13 cellular contexts compared by ENCODE assay signal in genomic region chr2:207765541-207765940, GRCh38. TPM values are rescaled to one million over a fixed set of nuclear protein-coding genes. Genes with fewer than 3 reads are reported as not detected.
DNase-seq lines count a peak whose midpoint lies in the region; ATAC-seq, FAIRE-seq and TF ChIP-seq lines count a peak whose summit lies in the region.
"Had no signal": no experiment of that assay in that cellular context is flagged by ENCODE, and none has a peak within 500 bp of the region (broad histone marks: within the 10 kb centered on the region; RNA-seq: fewer than 3 reads in every experiment).

No MANE protein-coding gene starts in this region.

- H3K27me3 ChIP-seq in cardiac muscle cell (peaks cover 2% of the 10 kb centered on the region), PC-9 (ENCODE audit: insufficient read depth, low read depth) (no peaks in the 10 kb centered on the region), HepG2 (ENCODE audit: control insufficient read depth in 1 of 2, insufficient read depth in 2 of 2, low read length in 2 of 2) (no peaks in the 10 kb centered on the region; a peak in 1 of 5 replicates), aorta (ENCODE audit: control insufficient read depth in 1 of 2, insufficient read depth in 2 of 2, low read length in 1 of 2) (no peaks in the 10 kb centered on the region)
- H3K27me3 ChIP-seq: SJSA1 had no signal

- DNase-seq in cardiac muscle cell (ENCODE audit: low read depth in 1 of 2, low spot score in 1 of 2) (peak in 1 of 2 donors; percentile 30), Right ventricle myocardium inferior (ENCODE audit: missing footprints) (no peak), PC-9 (no peak), HepG2 (ENCODE audit: low spot score) (peak; percentile 92), endothelial cell (ENCODE audit: low spot score) (no peak), aorta (no peak)
- DNase-seq in activated naive CD4-positive, alpha-beta T cell treated with anti-CD3 and anti-CD28 coated beads, Interleukin-2, amount 10 ng/mL, durations not matched to agents 7 days and 5 days, result no peak
- DNase-seq: activated effector memory CD4-positive, alpha-beta T cell treated with Interleukin-2 at 50 U/mL for 16 hours; kidney glomerular epithelial cell had no signal

- peaks cover 23% of the 10 kb centered on the region for H3K4me1 Mint-ChIP-seq in endothelial cell (ENCODE audit: unreplicated experiment)
- peaks cover 31% of the 10 kb centered on the region for H3K4me1 Mint-ChIP-seq in activated naive CD4-positive, alpha-beta T cell treated with anti-CD3 and anti-CD28 coated beads, Interleukin-2, amount 10 ng/mL, durations not matched to agents 7 days and 5 days

- H4K20me1 ChIP-seq in PC-9 (ENCODE audit: insufficient read depth) (no peaks in the 10 kb centered on the region), HepG2 (ENCODE audit: insufficient read depth, low read length) (peaks cover 71% of the 10 kb centered on the region)

- no TSS peak for BruUV-seq in PC-9 (replicated peaks; lab: Mats Ljungman, UMichigan)
- BruUV-seq in HepG2 (replicated peaks; lab: Mats Ljungman, UMichigan), result no TSS peak

- no peak for ATAC-seq in Right ventricle myocardium inferior
- no peak for ATAC-seq in HepG2
- ATAC-seq in aorta (ENCODE audit: low FRiP score), result no peak
- ATAC-seq in HG03095 (IDR thresholded peaks at IDR 0.05; ENCODE audit: unreplicated experiment), result no peak

- no peak for TF ChIP-seq RAD21 in HepG2 (CRISPR knock-in tag; IDR thresholded peaks at IDR 0.05)

- 0% methylated on average over 2 of the region's 2 CpGs for whole genome bisulfite sequencing in HepG2 (ENCODE audit: low lambda C conversion rate)
- WGBS in aorta, 2 donors, result 70 to 71% methylated on average over 2 of the region's 2 CpGs

- H3F3A ChIP-seq in PC-9 (ENCODE audit: insufficient read depth, low read depth), result 0 out of 2 replicates have a peak, but pooled peaks cover 3% of the 10 kb centered on the region

- H3K27ac ChIP-seq in cardiac muscle cell (peak overlapping the region; percentile 40), PC-9 (no peak overlapping the region), HepG2 (ENCODE audit: extremely low read length, insufficient read depth, low read length) (peak overlapping the region; percentile 28), aorta (ENCODE audit: low read depth in 1 of 2, low read length in 2 of 2) (no peak overlapping the region)
- H3K27ac ChIP-seq: SJSA1 had no signal

- H3K4me1 ChIP-seq in cardiac muscle cell (ENCODE audit: low read depth) (peaks cover 30% of the 10 kb centered on the region), PC-9 (replicated peaks; ENCODE audit: insufficient read depth) (peaks cover 20% of the 10 kb centered on the region), HepG2 (ENCODE audit: insufficient read depth, low read length) (peaks cover 78% of the 10 kb centered on the region), aorta (ENCODE audit: control insufficient read depth in 1 of 2, insufficient read depth in 2 of 2, low read length in 2 of 2) (no peaks in the 10 kb centered on the region)

- H3K9me2 ChIP-seq in PC-9 (ENCODE audit: insufficient read depth), result no peaks in the 10 kb centered on the region

- H3K36me3 ChIP-seq in cardiac muscle cell (no peaks in the 10 kb centered on the region), PC-9 (ENCODE audit: low read depth) (no peaks in the 10 kb centered on the region), HepG2 (replicated peaks in 1 of 2; ENCODE audit: control insufficient read depth in 1 of 2, insufficient read depth in 2 of 2, low read length in 2 of 2) (peaks cover 20 to 56% of the 10 kb centered on the region in 2 experiments), aorta (ENCODE audit: control insufficient read depth in 1 of 2, insufficient read depth in 2 of 2, low read length in 1 of 2) (peaks cover 0 to 3% of the 10 kb centered on the region in 2 donors)

- H3K27me3 Mint-ChIP-seq in endothelial cell (ENCODE audit: unreplicated experiment), result peaks cover 10% of the 10 kb centered on the region
- peaks cover 66% of the 10 kb centered on the region for H3K27me3 Mint-ChIP-seq in activated naive CD4-positive, alpha-beta T cell treated with anti-CD3 and anti-CD28 coated beads, Interleukin-2, amount 10 ng/mL, durations not matched to agents 7 days and 5 days

- H3K4me2 ChIP-seq in PC-9, result 0 out of 2 replicates have a peak overlapping the region, but pooled peaks have one; percentile 16
- peak overlapping the region; percentile 87 for H3K4me2 ChIP-seq in HepG2 (ENCODE audit: low read depth, low read length)

- peaks cover 4% of the 10 kb centered on the region for H3K36me3 Mint-ChIP-seq in endothelial cell (ENCODE audit: low read depth, unreplicated experiment)
- H3K36me3 Mint-ChIP-seq in activated naive CD4-positive, alpha-beta T cell treated with anti-CD3 and anti-CD28 coated beads, Interleukin-2, amount 10 ng/mL, durations not matched to agents 7 days and 5 days, result no peaks in the 10 kb centered on the region

- POLR2A ChIA-PET in PC-9 (lab: Charles Lee; ENCODE audit: unreplicated experiment) (no interaction called here), HepG2 (lab: Yijun Ruan, JAX) (interaction anchor here (0.8 to 8.6 kb wide), 21 partner anchors 10 to 275 kb away, joined by 3 to 232 read pairs (median 10); partner anchors contain the start of gene PLEKHM3)

- H3K27ac Mint-ChIP-seq in endothelial cell (ENCODE audit: unreplicated experiment), result no peak overlapping the region
- no peak overlapping the region for H3K27ac Mint-ChIP-seq in activated naive CD4-positive, alpha-beta T cell treated with anti-CD3 and anti-CD28 coated beads, Interleukin-2, amount 10 ng/mL, durations not matched to agents 7 days and 5 days

- H3K9me3 ChIP-seq in cardiac muscle cell (ENCODE audit: low read depth) (no peaks in the 10 kb centered on the region), PC-9 (ENCODE audit: insufficient read depth, low read depth) (no peaks in the 10 kb centered on the region), HepG2 (ENCODE audit: low read length) (no peaks in the 10 kb centered on the region), aorta (ENCODE audit: control insufficient read depth, low read length) (no peaks in the 10 kb centered on the region)
- H3K9me3 ChIP-seq: SJSA1 had no signal

- H3K79me2 ChIP-seq in PC-9 (ENCODE audit: low read depth) (peaks cover 36% of the 10 kb centered on the region), HepG2 (ENCODE audit: insufficient read depth, low read length) (peaks cover 83% of the 10 kb centered on the region)

- peak overlapping the region; percentile 1 for H3K4me3 ChIP-seq in cardiac muscle cell
- no peak overlapping the region for H3K4me3 ChIP-seq in PC-9
- H3K4me3 ChIP-seq in HepG2 (replicated peaks in 1 of 3; ENCODE audit: insufficient read depth in 1 of 3, low read depth in 2 of 3, low read length in 3 of 3), result peak overlapping the region; percentile 80 to 98 (median 88); a peak in 5 of 6 replicates
- no peak overlapping the region for H3K4me3 ChIP-seq in aorta (ENCODE audit: low read length in 2 of 2)
- H3K4me3 ChIP-seq: SJSA1 had no signal

- TF ChIP-seq POLR2A in HepG2 (IDR thresholded peaks at IDR 0.05; ENCODE audit: insufficient read depth in 1 of 2, low read depth in 2 of 2, low read length in 2 of 2), result no peak

- FAIRE-seq in HepG2 (lab: Jason Lieb, UNC), result peak; percentile 75
- FAIRE-seq: HTR-8/SVneo had no signal

- intact Hi-C loops in Right ventricle myocardium inferior (cut with DNase I) (loop anchor here (5.0 kb wide), 1 partner anchor 267 kb away; no protein-coding TSS in a partner anchor), PC-9 (cut with micrococcal nuclease; ENCODE audit: unreplicated experiment) (loop anchor here (5.0 kb wide), 2 partner anchors 62 to 207 kb away; no protein-coding TSS in a partner anchor), HepG2 (cut with micrococcal nuclease; ENCODE audit: unreplicated experiment) (loop anchor here (5.0 kb wide), 1 partner anchor 47 kb away; no protein-coding TSS in a partner anchor), aorta (cut with DNase I) (loop anchor here in 1 of 2 donors (5.0 kb wide), 1 partner anchor 207 kb away; no protein-coding TSS in a partner anchor)

- CTCF ChIA-PET in PC-9 (lab: Charles Lee) (no interaction called here), HepG2 (lab: Yijun Ruan, JAX; ENCODE audit: low intra/inter-chr PET ratio, low total read pairs) (interaction anchor here (1.5 kb wide), 1 partner anchor 268 kb away, joined by 6 read pairs; no protein-coding TSS in a partner anchor)
- CTCF ChIA-PET in activated naive CD4-positive, alpha-beta T cell treated with anti-CD3 and anti-CD28 coated beads, Interleukin-2, amount 10 ng/mL, durations not matched to agents 7 days and 5 days (lab: Charles Lee), result no interaction called here

- no peak overlapping the region for H3K4me3 Mint-ChIP-seq in endothelial cell (ENCODE audit: unreplicated experiment)
- no peak overlapping the region for H3K4me3 Mint-ChIP-seq in activated naive CD4-positive, alpha-beta T cell treated with anti-CD3 and anti-CD28 coated beads, Interleukin-2, amount 10 ng/mL, durations not matched to agents 7 days and 5 days
- H3K4me3 Mint-ChIP-seq: central memory CD8-positive, alpha-beta T cell had no signal

- no peaks in the 10 kb centered on the region for H3K9me3 Mint-ChIP-seq in endothelial cell (ENCODE audit: unreplicated experiment)
- H3K9me3 Mint-ChIP-seq in activated naive CD4-positive, alpha-beta T cell treated with anti-CD3 and anti-CD28 coated beads, Interleukin-2, amount 10 ng/mL, durations not matched to agents 7 days and 5 days, result no peaks in the 10 kb centered on the region
- H3K9me3 Mint-ChIP-seq: central memory CD8-positive, alpha-beta T cell had no signal

- in situ Hi-C loops in HepG2 (cut with HindIII; ENCODE audit: extremely low pct_ligation_motif_present, low pct_unique_long_range_greater_than_20kb), result loop anchor here (5.0 kb wide), 2 partner anchors 62 to 207 kb away; no protein-coding TSS in a partner anchor

- TF ChIP-seq EP300 in HepG2 (IDR thresholded peaks at IDR 0.05; ENCODE audit: low read depth in 2 of 2, low read length in 2 of 2) (peak in 1 of 2 experiments; percentile 72; a peak in 2 of 4 replicates), HepG2 (CRISPR knock-in tag; IDR thresholded peaks at IDR 0.05; ENCODE audit: borderline replicate concordance) (peak; percentile 23; the same call in 1 of the 2 replicates)

- no peak overlapping the region for H2AFZ ChIP-seq in PC-9
- no peak overlapping the region for H2AFZ ChIP-seq in HepG2 (ENCODE audit: low read length)

- 0 out of 2 replicates have a peak overlapping the region, but pooled peaks have one; percentile 16 for H3K9ac ChIP-seq in HepG2 (ENCODE audit: insufficient read depth, low read depth, low read length)

- TF ChIP-seq CTCF in cardiac muscle cell (IDR thresholded peaks at IDR 0.05; ENCODE audit: low read depth, low read length) (no peak), PC-9 (conservative IDR thresholded peaks at IDR 0.05) (no peak), HepG2 (CRISPR knock-in tag; IDR thresholded peaks at IDR 0.05) (0 out of 2 replicates have a peak, but pooled peaks have one; percentile 9), endothelial cell (IDR thresholded peaks at IDR 0.05; ENCODE audit: unreplicated experiment) (no peak)

RNA-seq across cellular contexts. Expression of gene FZD5, which starts 4.2 kb away (rescaled TPM):
- total RNA-seq in cardiac muscle cell, result 5.1 and 10.1 TPM in 2 replicates
- 1.6 and 3.6 TPM in 2 replicates for polyA plus RNA-seq in cardiac muscle cell
- 4.1 TPM for total RNA-seq in Right ventricle myocardium inferior
- 5.6 and 6.8 TPM in 2 replicates for total RNA-seq in PC-9 (2021)
- 28.9 and 34.3 TPM in 2 replicates for total RNA-seq in HepG2 (2016; rRNA removed; fragmentation: Illumina TruSeq; extraction: Trizol)
- total RNA-seq in HepG2 (2016; cell fraction: cytosol; rRNA removed; fragmentation: Illumina TruSeq; extraction: Trizol; ENCODE audit: low read depth), result 3.1 and 4.0 TPM in 2 replicates
- total RNA-seq in HepG2 (2016; cell fraction: insoluble cytoplasmic fraction; rRNA removed; fragmentation: Illumina TruSeq; extraction: Trizol), result 27.1 and 33.9 TPM in 2 replicates
- total RNA-seq in HepG2 (2016; cell fraction: membrane; rRNA removed; fragmentation: Illumina TruSeq; extraction: Trizol), result 17.9 and 18.6 TPM in 2 replicates
- total RNA-seq in HepG2 (2016; cell fraction: nucleus; rRNA removed; fragmentation: Illumina TruSeq; extraction: Trizol), result 49.9 and 55.0 TPM in 2 replicates
- polyA plus RNA-seq in HepG2 (2011; rRNA removed), result 25.3 and 29.1 TPM in 2 replicates
- 17.7 and 21.9 TPM in 2 replicates for polyA plus RNA-seq in HepG2 (2011; cell fraction: cytosol; rRNA removed)
- 46.8 and 48.3 TPM in 2 replicates for polyA plus RNA-seq in HepG2 (2011; cell fraction: nucleus; rRNA removed)
- 41.5 and 51.6 TPM in 2 replicates for polyA plus RNA-seq in HepG2 (2012)
- 1.9 and 2.0 TPM in 2 replicates for polyA plus RNA-seq in HepG2 (2016; cell fraction: cytosol; fragmentation: Illumina TruSeq; extraction: Trizol; ENCODE audit: low read depth)
- 21.1 and 22.9 TPM in 2 replicates for polyA plus RNA-seq in HepG2 (2016; cell fraction: insoluble cytoplasmic fraction; fragmentation: Illumina TruSeq; extraction: Trizol; ENCODE audit: low read depth)
- 6.8 and 7.4 TPM in 2 replicates for polyA plus RNA-seq in HepG2 (2016; cell fraction: membrane; fragmentation: Illumina TruSeq; extraction: Trizol; ENCODE audit: low read depth)
- 38.4 and 40.1 TPM in 2 replicates for polyA plus RNA-seq in HepG2 (2016; cell fraction: nucleus; fragmentation: Illumina TruSeq; extraction: Trizol; ENCODE audit: insufficient read depth, low read depth)
- polyA minus RNA-seq in HepG2 (2011; rRNA and poly(A)+ RNA removed; ENCODE audit: low replicate concordance), result 4.3 and 130 TPM in 2 replicates
- 61.0 and 69.9 TPM in 2 replicates for polyA minus RNA-seq in HepG2 (2011; cell fraction: cytosol; rRNA and poly(A)+ RNA removed)
- polyA minus RNA-seq in HepG2 (2011; cell fraction: nucleus; rRNA and poly(A)+ RNA removed), result 116 and 135 TPM in 2 replicates
- 9.3 TPM for total RNA-seq in endothelial cell (ENCODE audit: unreplicated experiment)
- total RNA-seq in aorta, result 1 to 10 TPM; 3.6 to 4.6 TPM
- under 1 TPM; 0.77 to 0.88 TPM for polyA plus RNA-seq in aorta

RNA-seq across cellular contexts. Expression of gene CCNYL1, which starts 54.1 kb away (rescaled TPM):
- 5.7 and 7.4 TPM in 2 replicates for total RNA-seq in cardiac muscle cell
- 6.8 and 9.8 TPM in 2 replicates for polyA plus RNA-seq in cardiac muscle cell
- total RNA-seq in Right ventricle myocardium inferior, result 10.2 TPM
- 21.8 and 24.8 TPM in 2 replicates for total RNA-seq in PC-9 (2021)
- 12.5 and 20.2 TPM in 2 replicates for total RNA-seq in HepG2 (2016; rRNA removed; fragmentation: Illumina TruSeq; extraction: Trizol)
- total RNA-seq in HepG2 (2016; cell fraction: cytosol; rRNA removed; fragmentation: Illumina TruSeq; extraction: Trizol; ENCODE audit: low read depth), result 27.0 and 29.5 TPM in 2 replicates
- 10.0 and 17.8 TPM in 2 replicates for total RNA-seq in HepG2 (2016; cell fraction: insoluble cytoplasmic fraction; rRNA removed; fragmentation: Illumina TruSeq; extraction: Trizol)
- total RNA-seq in HepG2 (2016; cell fraction: membrane; rRNA removed; fragmentation: Illumina TruSeq; extraction: Trizol), result 33.7 and 38.3 TPM in 2 replicates
- total RNA-seq in HepG2 (2016; cell fraction: nucleus; rRNA removed; fragmentation: Illumina TruSeq; extraction: Trizol), result 16.4 and 19.2 TPM in 2 replicates
- polyA plus RNA-seq in HepG2 (2011; rRNA removed), result 13.8 and 16.2 TPM in 2 replicates
- polyA plus RNA-seq in HepG2 (2011; cell fraction: cytosol; rRNA removed), result 6.9 and 11.0 TPM in 2 replicates
- polyA plus RNA-seq in HepG2 (2011; cell fraction: nucleus; rRNA removed), result 9.8 and 10.3 TPM in 2 replicates
- polyA plus RNA-seq in HepG2 (2012), result 17.2 and 21.4 TPM in 2 replicates
- polyA plus RNA-seq in HepG2 (2016; cell fraction: cytosol; fragmentation: Illumina TruSeq; extraction: Trizol; ENCODE audit: low read depth), result 43.2 and 48.7 TPM in 2 replicates
- 35.4 and 41.7 TPM in 2 replicates for polyA plus RNA-seq in HepG2 (2016; cell fraction: insoluble cytoplasmic fraction; fragmentation: Illumina TruSeq; extraction: Trizol; ENCODE audit: low read depth)
- polyA plus RNA-seq in HepG2 (2016; cell fraction: membrane; fragmentation: Illumina TruSeq; extraction: Trizol; ENCODE audit: low read depth), result 77.8 and 84.1 TPM in 2 replicates
- 34.4 and 39.4 TPM in 2 replicates for polyA plus RNA-seq in HepG2 (2016; cell fraction: nucleus; fragmentation: Illumina TruSeq; extraction: Trizol; ENCODE audit: insufficient read depth, low read depth)
- 3.2 and 9.0 TPM in 2 replicates for polyA minus RNA-seq in HepG2 (2011; rRNA and poly(A)+ RNA removed; ENCODE audit: low replicate concordance)
- 16.2 and 19.4 TPM in 2 replicates for polyA minus RNA-seq in HepG2 (2011; cell fraction: cytosol; rRNA and poly(A)+ RNA removed)
- polyA minus RNA-seq in HepG2 (2011; cell fraction: nucleus; rRNA and poly(A)+ RNA removed), result 19.1 and 23.7 TPM in 2 replicates
- total RNA-seq in endothelial cell (ENCODE audit: unreplicated experiment), result 75.5 TPM
- total RNA-seq in aorta, result 10 to 100 TPM; 22.4 to 37.1 TPM
- 10 to 100 TPM in 1 of 2 donors, 1 to 10 TPM in 1; 10.0 to 19.4 TPM for polyA plus RNA-seq in aorta

Comparison
In these comparisons a context has a peak if more than half of its experiments do, and no peak if none do; other contexts are left out.
1. H3K27ac ChIP-seq: peak in cardiac muscle cell (single experiment) and HepG2 (single experiment); none in PC-9 (single experiment) and aorta (0 of 2).
2. H3K4me3 ChIP-seq: peak in cardiac muscle cell (single experiment) and HepG2 (3 of 3); none in PC-9 (single experiment) and aorta (0 of 2).